31 cellular contexts compared by ENCODE assay signal in genomic region chr4:39770005-39770404, GRCh38.
"Had no signal": no experiment of that assay in that cellular context is flagged by ENCODE, and none has a peak within 500 bp of the region (broad histone marks: within the 10 kb centered on the region; RNA-seq: fewer than 3 reads in every experiment).

No MANE protein-coding gene starts in this region.

- DNase-seq: activated CD4-positive, alpha-beta T cell treated with anti-CD3 and anti-CD28 coated beads for 48 hours; activated CD4-positive, alpha-beta T cell treated with anti-CD3 and anti-CD28 coated beads, Interleukin-2, amount 50 U/mL, for 48 hours; activated CD8-positive, alpha-beta memory T cell treated with anti-CD3 and anti-CD28 coated beads for 24 hours; activated gamma-delta T cell treated with Interleukin-2 at 50 U/mL for 16 hours; activated naive CD8-positive, alpha-beta T cell treated with anti-CD3 and anti-CD28 coated beads, Interleukin-2, amount 10 ng/mL, durations not matched to agents 7 days and 5 days; activated T-cell treated with anti-CD3 and anti-CD28 coated beads, Interleukin-2, amount 50 U/mL, for 24 hours; amniotic stem cell; central memory CD4-positive, alpha-beta T cell; endodermal cell; esophagus squamous epithelium; foreskin melanocyte; heart right ventricle; midbrain; naive thymus-derived CD8-positive, alpha-beta T cell; nucleus accumbens; psoas muscle; sigmoid colon; small intestine; stimulated activated CD4-positive, alpha-beta T cell treated with anti-CD3 and anti-CD28 coated beads, Interleukin-4, amount 100 ng/mL, for 24 hours; T-helper 9 cell; uterus had no signal

- H3K4me1 ChIP-seq: esophagus squamous epithelium, pancreas, psoas muscle, sigmoid colon, suprapubic skin, tibial nerve, uterus had no signal

- H3K9me3 Mint-ChIP-seq: activated naive CD8-positive, alpha-beta T cell treated with anti-CD3 and anti-CD28 coated beads, Interleukin-2, amount 10 ng/mL, durations not matched to agents 7 days and 5 days; activated T-cell treated with anti-CD3 and anti-CD28 coated beads, Interleukin-2, amount 50 U/mL, for 24 hours; activated T-helper 17 cell treated with anti-CD3 and anti-CD28 coated beads, Interleukin-2, amount 50 U/mL, for 72 hours; endodermal cell; naive thymus-derived CD8-positive, alpha-beta T cell; neural crest cell; stimulated activated effector memory CD8-positive, alpha-beta T cell treated with anti-CD3 and anti-CD28 coated beads, Interleukin-12 subunit alpha, Interleukin-12 subunit beta, amount 100 ng/mL, for 72 hours; T-helper 1 cell treated with Interleukin-12 subunit alpha and Interleukin-12 subunit beta and Interleukin-4 antibody, amounts not matched to agents 30 μg/mL and 1 μg/mL, for 36 hours had no signal

- H3K4me3 Mint-ChIP-seq: activated naive CD8-positive, alpha-beta T cell treated with anti-CD3 and anti-CD28 coated beads, Interleukin-2, amount 10 ng/mL, durations not matched to agents 7 days and 5 days; activated T-cell treated with anti-CD3 and anti-CD28 coated beads, Interleukin-2, amount 50 U/mL, for 24 hours; activated T-helper 17 cell treated with anti-CD3 and anti-CD28 coated beads, Interleukin-2, amount 50 U/mL, for 72 hours; endodermal cell; naive thymus-derived CD8-positive, alpha-beta T cell; neural crest cell; stimulated activated effector memory CD8-positive, alpha-beta T cell treated with anti-CD3 and anti-CD28 coated beads, Interleukin-12 subunit alpha, Interleukin-12 subunit beta, amount 100 ng/mL, for 72 hours; T-helper 1 cell treated with Interleukin-12 subunit alpha and Interleukin-12 subunit beta and Interleukin-4 antibody, amounts not matched to agents 30 μg/mL and 1 μg/mL, for 36 hours had no signal

- H3K4me1 Mint-ChIP-seq: activated naive CD8-positive, alpha-beta T cell treated with anti-CD3 and anti-CD28 coated beads, Interleukin-2, amount 10 ng/mL, durations not matched to agents 7 days and 5 days; activated T-helper 17 cell treated with anti-CD3 and anti-CD28 coated beads, Interleukin-2, amount 50 U/mL, for 72 hours; endodermal cell; neural crest cell; stimulated activated effector memory CD8-positive, alpha-beta T cell treated with anti-CD3 and anti-CD28 coated beads, Interleukin-12 subunit alpha, Interleukin-12 subunit beta, amount 100 ng/mL, for 72 hours had no signal

- H3K27me3 Mint-ChIP-seq: activated naive CD8-positive, alpha-beta T cell treated with anti-CD3 and anti-CD28 coated beads, Interleukin-2, amount 10 ng/mL, durations not matched to agents 7 days and 5 days; activated T-cell treated with anti-CD3 and anti-CD28 coated beads, Interleukin-2, amount 50 U/mL, for 24 hours; activated T-helper 17 cell treated with anti-CD3 and anti-CD28 coated beads, Interleukin-2, amount 50 U/mL, for 72 hours; naive thymus-derived CD8-positive, alpha-beta T cell had no signal

- FAIRE-seq: pancreas, small intestine, TTC549 had no signal

- ATAC-seq: activated CD4-positive, CD25-positive, alpha-beta regulatory T cell treated with anti-CD3 and anti-CD28 coated beads, Interleukin-2, amount 50 U/mL, for 24 hours; activated T-helper 17 cell treated with anti-CD3 and anti-CD28 coated beads, Interleukin-2, amount 50 U/mL, for 72 hours; naive thymus-derived CD8-positive, alpha-beta T cell; stimulated activated effector memory CD8-positive, alpha-beta T cell treated with anti-CD3 and anti-CD28 coated beads, Interleukin-12 subunit alpha, Interleukin-12 subunit beta, amount 100 ng/mL, for 72 hours had no signal

- H3K9me3 ChIP-seq: esophagus squamous epithelium, heart right ventricle, pancreas, psoas muscle, sigmoid colon, suprapubic skin, tibial nerve, uterus had no signal

- H3K36me3 ChIP-seq: uterus had no signal

- H3K27ac Mint-ChIP-seq: activated naive CD8-positive, alpha-beta T cell treated with anti-CD3 and anti-CD28 coated beads, Interleukin-2, amount 10 ng/mL, durations not matched to agents 7 days and 5 days; activated T-cell treated with anti-CD3 and anti-CD28 coated beads, Interleukin-2, amount 50 U/mL, for 24 hours; activated T-helper 17 cell treated with anti-CD3 and anti-CD28 coated beads, Interleukin-2, amount 50 U/mL, for 72 hours; naive thymus-derived CD8-positive, alpha-beta T cell; T-helper 1 cell treated with Interleukin-12 subunit alpha and Interleukin-12 subunit beta and Interleukin-4 antibody, amounts not matched to agents 30 μg/mL and 1 μg/mL, for 36 hours had no signal

- H3K27me3 ChIP-seq: esophagus squamous epithelium, heart right ventricle, pancreas, sigmoid colon, suprapubic skin, tibial nerve, uterus had no signal

- H3K4me3 ChIP-seq: esophagus squamous epithelium, heart right ventricle, pancreas, psoas muscle, sigmoid colon, suprapubic skin, tibial nerve, uterus had no signal

- H3K27ac ChIP-seq: esophagus squamous epithelium, heart right ventricle, pancreas, psoas muscle, sigmoid colon, suprapubic skin, tibial nerve, uterus, VCaP had no signal
